ENCODE assay signal across 9 cellular contexts in the genomic region with DNA sequence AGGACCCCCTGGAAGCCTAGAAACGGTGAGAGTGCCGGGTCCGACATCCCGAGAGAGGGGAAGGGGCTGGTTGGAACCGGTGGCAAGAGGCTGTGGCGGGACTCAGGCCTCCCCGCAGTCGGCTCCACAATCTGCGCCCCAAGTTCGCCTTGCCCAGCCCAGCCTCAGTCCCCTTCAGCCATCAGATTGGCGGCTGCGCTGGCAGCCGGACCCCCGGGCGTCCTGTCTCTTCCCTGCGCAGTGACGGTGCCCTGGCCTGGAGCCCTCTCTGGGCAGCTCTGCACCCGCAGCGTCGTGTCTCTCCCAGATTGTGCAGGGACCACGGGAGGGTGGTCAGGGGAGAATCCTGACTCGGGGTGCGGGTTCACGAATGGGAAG. TPM values are rescaled to one million over a fixed set of nuclear protein-coding genes. Genes with fewer than 3 reads are reported as not detected.
DNase-seq lines count a peak whose midpoint lies in the region; ATAC-seq and TF ChIP-seq lines count a peak whose summit lies in the region.
"Had no signal": no experiment of that assay in that cellular context is flagged by ENCODE, and none has a peak within 500 bp of the region (broad histone marks: within the 10 kb centered on the region; RNA-seq: fewer than 3 reads in every experiment).

No MANE protein-coding gene starts in this region.

- ATAC-seq in GM19395 (IDR thresholded peaks at IDR 0.05; ENCODE audit: unreplicated experiment) (peak; percentile 34), PC-3 (peak; percentile 45), GM18907 (IDR thresholded peaks at IDR 0.05; ENCODE audit: unreplicated experiment) (no peak), HG02973 (IDR thresholded peaks at IDR 0.05; ENCODE audit: unreplicated experiment) (no peak)
- no peak for ATAC-seq in stimulated activated memory B cell treated with anti-CD40 and anti-IgM and Interleukin-4, amounts not matched to agents 10 μg/mL and 1 μg/mL and 100 μg/mL, for 72 hours

- H3K27me3 ChIP-seq in PC-3 (ENCODE audit: low read length): no peaks in the 10 kb centered on the region

- DNase-seq in PC-3: no peak
- DNase-seq in fibroblast of the aortic adventitia (ENCODE audit: low read depth): no peak
- DNase-seq in NCI-H2196 (lab: John Stamatoyannopoulos, UW; ENCODE audit: unreplicated experiment): no peak

- H3K4me3 ChIP-seq in PC-3 (ENCODE audit: low read length) (peak overlapping the region; percentile 85), fibroblast of the aortic adventitia (ENCODE audit: low read depth, low read length) (peak overlapping the region; percentile 76)

- CTCF ChIA-PET in PC-3 (lab: Charles Lee): no interaction called here

- peaks cover 5% of the 10 kb centered on the region for H3K9me3 Mint-ChIP-seq in stimulated activated memory B cell treated with anti-CD40 and anti-IgM and Interleukin-4, amounts not matched to agents 10 μg/mL and 1 μg/mL and 100 μg/mL, for 72 hours

- H3K9me2 ChIP-seq in PC-3 (replicated peaks; ENCODE audit: low read length): no peaks in the 10 kb centered on the region

- H3K9ac ChIP-seq in PC-3 (ENCODE audit: low read length): peak overlapping the region; percentile 68

- H3F3A ChIP-seq in PC-3 (ENCODE audit: low read length, unreplicated experiment): no peaks in the 10 kb centered on the region

- POLR2A ChIA-PET in PC-3 (lab: Charles Lee; ENCODE audit: unreplicated experiment): no interaction called here

- peaks cover 7% of the 10 kb centered on the region; the same call in 1 of the 2 replicates for H3K36me3 ChIP-seq in PC-3 (ENCODE audit: low read depth, low read length)

- peak overlapping the region; percentile 89 for H3K4me3 Mint-ChIP-seq in stimulated activated memory B cell treated with anti-CD40 and anti-IgM and Interleukin-4, amounts not matched to agents 10 μg/mL and 1 μg/mL and 100 μg/mL, for 72 hours

- H3K27ac ChIP-seq in PC-3 (ENCODE audit: low read length): no peak overlapping the region

- peaks cover 17% of the 10 kb centered on the region for H3K9me3 ChIP-seq in PC-3 (ENCODE audit: low read length)

- no peaks in the 10 kb centered on the region for H3K4me1 ChIP-seq in PC-3 (ENCODE audit: insufficient read depth, low read length)

- no peaks in the 10 kb centered on the region for H3K4me1 Mint-ChIP-seq in stimulated activated memory B cell treated with anti-CD40 and anti-IgM and Interleukin-4, amounts not matched to agents 10 μg/mL and 1 μg/mL and 100 μg/mL, for 72 hours

- no peak for TF ChIP-seq CTCF in PC-3 (conservative IDR thresholded peaks at IDR 0.05; ENCODE audit: low read depth, low read length)
- no peak for TF ChIP-seq CTCF in fibroblast of the aortic adventitia (IDR thresholded peaks at IDR 0.05; ENCODE audit: insufficient read depth, low read length)

- H3K36me3 Mint-ChIP-seq in stimulated activated memory B cell treated with anti-CD40 and anti-IgM and Interleukin-4, amounts not matched to agents 10 μg/mL and 1 μg/mL and 100 μg/mL, for 72 hours: peaks cover 8% of the 10 kb centered on the region

- H3K27ac Mint-ChIP-seq in stimulated activated memory B cell treated with anti-CD40 and anti-IgM and Interleukin-4, amounts not matched to agents 10 μg/mL and 1 μg/mL and 100 μg/mL, for 72 hours: no peak overlapping the region

- peak overlapping the region; percentile 77 for H2AFZ ChIP-seq in PC-3 (ENCODE audit: low read length)

- H3K79me2 ChIP-seq in PC-3 (ENCODE audit: low read length): peaks cover 14% of the 10 kb centered on the region

- BruUV-seq in PC-3 (replicated peaks; lab: Mats Ljungman, UMichigan): TSS peak; percentile 81

- peak overlapping the region; percentile 75 for H3K4me2 ChIP-seq in PC-3 (ENCODE audit: low read length)

- no peaks in the 10 kb centered on the region for H3K27me3 Mint-ChIP-seq in stimulated activated memory B cell treated with anti-CD40 and anti-IgM and Interleukin-4, amounts not matched to agents 10 μg/mL and 1 μg/mL and 100 μg/mL, for 72 hours

- H4K20me1 ChIP-seq in PC-3 (ENCODE audit: low read length): no peaks in the 10 kb centered on the region

- intact Hi-C loops in PC-3 (cut with micrococcal nuclease): no loop called here

RNA-seq across cellular contexts. Expression of a gene that starts 0.3 kb away (rescaled TPM):
- total RNA-seq in PC-3 (2014; rRNA removed) (0.81 and 3.0 TPM in 2 replicates), fibroblast of the aortic adventitia (ENCODE audit: low replicate concordance) (0.45 TPM in 1 of 2 replicates, not detected in the other)
- total RNA-seq: endothelial cell of umbilical vein, M059J had no signal

Comparison
In these comparisons a context has a peak if more than half of its experiments do, and no peak if none do; other contexts are left out.
1. ATAC-seq: peak in GM19395 (single experiment) and PC-3 (single experiment); none in stimulated activated memory B cell treated with anti-CD40 and anti-IgM and Interleukin-4, amounts not matched to agents 10 μg/mL and 1 μg/mL and 100 μg/mL, for 72 hours (single experiment), GM18907 (single experiment) and HG02973 (single experiment).